Comparison of ENCODE assay signal across 22 cellular contexts in the genomic region with DNA sequence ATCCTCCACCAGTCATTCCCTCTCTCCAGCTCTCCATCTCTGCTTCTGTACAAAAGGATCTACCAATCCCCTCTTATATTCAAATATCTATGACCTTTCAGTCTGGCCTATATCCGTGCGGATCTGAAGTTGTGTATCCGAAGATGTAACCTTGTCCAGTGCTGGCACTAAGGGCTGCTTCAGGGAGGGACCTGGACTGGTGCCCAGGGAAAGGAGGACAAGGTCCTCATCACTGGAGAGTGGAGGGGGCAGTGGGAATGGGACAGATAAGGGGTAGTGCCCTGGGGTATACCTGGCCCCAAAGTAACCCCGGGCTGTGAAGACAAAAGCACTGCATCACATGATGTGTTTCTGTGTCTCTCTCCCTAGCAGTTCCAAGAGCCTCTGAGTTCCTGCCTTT. TPM values are rescaled to one million over a fixed set of nuclear protein-coding genes. Genes with fewer than 3 reads are reported as not detected.
DNase-seq lines count a peak whose midpoint lies in the region; FAIRE-seq and TF ChIP-seq lines count a peak whose summit lies in the region.
"Had no signal": no experiment of that assay in that cellular context is flagged by ENCODE, and none has a peak within 500 bp of the region (broad histone marks: within the 10 kb centered on the region; RNA-seq: fewer than 3 reads in every experiment).

No MANE protein-coding gene starts in this region.

- no peaks in the 10 kb centered on the region for H3K9me3 ChIP-seq in adrenal gland (replicated peaks in 1 of 3)
- H3K9me3 ChIP-seq: BLaER1, Caco-2 had no signal

- no peak for DNase-seq in T-helper 1 cell
- peak in 6 of 7 donors; percentile 42 to 74 (median 64) for DNase-seq in adrenal gland
- DNase-seq in osteocyte (ENCODE audit: extremely low spot score, unreplicated experiment) = peak; percentile 54
- no peak for DNase-seq in urothelium cell line (ENCODE audit: low spot score)
- DNase-seq in NCI-H2171 treated with DMSO at 0.1 percent for 48 hours (lab: John Stamatoyannopoulos, UW) = no peak
- DNase-seq: Caco-2; CD4-positive, CD25-positive, alpha-beta regulatory T cell; CD8-positive, alpha-beta T cell; DMS153; DND-41; GM23248; H7; HCEC 1CT had no signal

- no peak overlapping the region for H3K4me3 Mint-ChIP-seq in T-helper 1 cell treated with Interleukin-12 subunit alpha and Interleukin-12 subunit beta and Interleukin-4 antibody, amounts not matched to agents 30 μg/mL and 1 μg/mL, for 36 hours
- no peak overlapping the region for H3K4me3 Mint-ChIP-seq in osteocyte (ENCODE audit: unreplicated experiment)
- H3K4me3 Mint-ChIP-seq: B cell; CD4-positive, CD25-positive, alpha-beta regulatory T cell; CD8-positive, alpha-beta T cell had no signal

- FAIRE-seq in urothelium cell line (lab: Jason Lieb, UNC) = no peak
- FAIRE-seq: A204.1, G401.6, GM12892, H1 had no signal

- H3K4me1 Mint-ChIP-seq in T-helper 1 cell treated with Interleukin-12 subunit alpha and Interleukin-12 subunit beta and Interleukin-4 antibody, amounts not matched to agents 30 μg/mL and 1 μg/mL, for 36 hours (ENCODE audit: low read depth) = peaks cover 2% of the 10 kb centered on the region
- H3K4me1 Mint-ChIP-seq in osteocyte (ENCODE audit: unreplicated experiment) = no peaks in the 10 kb centered on the region
- H3K4me1 Mint-ChIP-seq: B cell; CD4-positive, CD25-positive, alpha-beta regulatory T cell had no signal

- WGBS in adrenal gland, 4 donors = 26 to 40% (median 29%) methylated on average over 4 of the region's 4 CpGs

- H3K36me3 ChIP-seq in adrenal gland (replicated peaks in 1 of 2) = no peaks in the 10 kb centered on the region
- H3K36me3 ChIP-seq: BLaER1 had no signal

- TF ChIP-seq CTCF in adrenal gland (IDR thresholded peaks at IDR 0.05) = no peak
- TF ChIP-seq CTCF in osteocyte (IDR thresholded peaks at IDR 0.05) = no peak

- no peaks in the 10 kb centered on the region for H3K36me3 Mint-ChIP-seq in T-helper 1 cell treated with Interleukin-12 subunit alpha and Interleukin-12 subunit beta and Interleukin-4 antibody, amounts not matched to agents 30 μg/mL and 1 μg/mL, for 36 hours (ENCODE audit: low read depth)
- H3K36me3 Mint-ChIP-seq in osteocyte (ENCODE audit: unreplicated experiment) = no peaks in the 10 kb centered on the region
- H3K36me3 Mint-ChIP-seq: CD4-positive, CD25-positive, alpha-beta regulatory T cell; CD8-positive, alpha-beta T cell had no signal

- H3K27ac Mint-ChIP-seq in T-helper 1 cell treated with Interleukin-12 subunit alpha and Interleukin-12 subunit beta and Interleukin-4 antibody, amounts not matched to agents 30 μg/mL and 1 μg/mL, for 36 hours = peak overlapping the region; percentile 13
- H3K27ac Mint-ChIP-seq in osteocyte (ENCODE audit: unreplicated experiment) = no peak overlapping the region
- H3K27ac Mint-ChIP-seq: B cell; CD4-positive, CD25-positive, alpha-beta regulatory T cell; CD8-positive, alpha-beta T cell had no signal

- no peaks in the 10 kb centered on the region for H3K4me1 ChIP-seq in adrenal gland (replicated peaks in 1 of 2)
- H3K4me1 ChIP-seq: BLaER1, Caco-2 had no signal

- intact Hi-C loops in adrenal gland (cut with DNase I) = no loop called here

- no peaks in the 10 kb centered on the region for H3K27me3 Mint-ChIP-seq in T-helper 1 cell treated with Interleukin-12 subunit alpha and Interleukin-12 subunit beta and Interleukin-4 antibody, amounts not matched to agents 30 μg/mL and 1 μg/mL, for 36 hours (ENCODE audit: low read depth)
- no peaks in the 10 kb centered on the region for H3K27me3 Mint-ChIP-seq in osteocyte (ENCODE audit: unreplicated experiment)
- H3K27me3 Mint-ChIP-seq: B cell had no signal

- no peak for TF ChIP-seq POLR2A in adrenal gland (IDR thresholded peaks at IDR 0.05)

- no peak overlapping the region for H3K4me3 ChIP-seq in adrenal gland
- H3K4me3 ChIP-seq: BLaER1, GM23248 had no signal

- no peaks in the 10 kb centered on the region for H3K9me3 Mint-ChIP-seq in T-helper 1 cell treated with Interleukin-12 subunit alpha and Interleukin-12 subunit beta and Interleukin-4 antibody, amounts not matched to agents 30 μg/mL and 1 μg/mL, for 36 hours
- no peaks in the 10 kb centered on the region for H3K9me3 Mint-ChIP-seq in osteocyte (ENCODE audit: unreplicated experiment)
- H3K9me3 Mint-ChIP-seq: CD4-positive, CD25-positive, alpha-beta regulatory T cell; CD8-positive, alpha-beta T cell had no signal

- no peaks in the 10 kb centered on the region for H3K27me3 ChIP-seq in adrenal gland
- H3K27me3 ChIP-seq: BLaER1 had no signal

- peak overlapping the region in 1 of 5 donors; percentile 0 for H3K27ac ChIP-seq in adrenal gland
- H3K27ac ChIP-seq: 22Rv1, BLaER1, C4-2B, GM23248 had no signal

RNA-seq across cellular contexts. Expression of gene TMEM225B, which starts 1.8 kb away (rescaled TPM):
- 1 to 10 TPM in 7 of 8 donors, under 1 TPM in 1; 0.52 to 4.9 (median 1.8) TPM for total RNA-seq in adrenal gland
- 1 to 10 TPM; 1.4 to 2.7 (median 2.1) TPM for polyA plus RNA-seq in adrenal gland
- 1.1 and 1.6 TPM in 2 replicates for total RNA-seq in osteocyte
- total RNA-seq: GM23248, H1 had no signal

RNA-seq across cellular contexts. Expression of gene ZSCAN25, which starts 16.9 kb away (rescaled TPM):
- total RNA-seq in adrenal gland = 10 to 100 TPM; 11.0 to 18.4 (median 13.9) TPM
- polyA plus RNA-seq in adrenal gland = 1 to 10 TPM; 5.4 to 7.9 (median 6.0) TPM
- 19.6 and 20.7 TPM in 2 replicates for total RNA-seq in osteocyte

RNA-seq across cellular contexts. Expression of gene ZNF655, which starts 41.4 kb away (rescaled TPM):
- total RNA-seq in adrenal gland (100 to 1,000 TPM in 2 of 8 donors, 10 to 100 TPM in 6; 44.9 to 132 (median 68.9) TPM), osteocyte (62.8 and 64.2 TPM in 2 replicates)
- 10 to 100 TPM; 37.6 to 56.9 (median 49.3) TPM for polyA plus RNA-seq in adrenal gland

RNA-seq across cellular contexts. Expression of gene FAM200A, which starts 47.9 kb away (rescaled TPM):
- total RNA-seq in adrenal gland (1 to 10 TPM; 4.0 to 8.9 (median 6.4) TPM), osteocyte (5.3 and 6.3 TPM in 2 replicates)
- polyA plus RNA-seq in adrenal gland = 10 to 100 TPM in 1 of 3 donors, 1 to 10 TPM in 2; 5.6 to 10.7 (median 9.3) TPM

Comparison
In these comparisons a context has a peak if more than half of its experiments do, and no peak if none do; other contexts are left out.
1. DNase-seq: peak in adrenal gland (6 of 7) and osteocyte (single experiment); none in T-helper 1 cell (0 of 5), urothelium cell line (single experiment) and NCI-H2171 treated with DMSO at 0.1 percent for 48 hours (single experiment).